28 cellular contexts compared by ENCODE assay signal in genomic region chr4:629916-630641, GRCh38. TPM values are rescaled to one million over a fixed set of nuclear protein-coding genes. Genes with fewer than 3 reads are reported as not detected.
DNase-seq lines count a peak whose midpoint lies in the region; ATAC-seq and TF ChIP-seq lines count a peak whose summit lies in the region.
"Had no signal": no experiment of that assay in that cellular context is flagged by ENCODE, and none has a peak within 500 bp of the region (broad histone marks: within the 10 kb centered on the region; RNA-seq: fewer than 3 reads in every experiment).

No MANE protein-coding gene starts in this region.

- H3K27me3 Mint-ChIP-seq in Caco-2 (ENCODE audit: insufficient read depth, unreplicated experiment), result no peaks in the 10 kb centered on the region
- no peaks in the 10 kb centered on the region for H3K27me3 Mint-ChIP-seq in endodermal cell (ENCODE audit: insufficient read depth)
- H3K27me3 Mint-ChIP-seq: activated CD8-positive, alpha-beta memory T cell treated with anti-CD3 and anti-CD28 coated beads, Interleukin-2, amount 10 ng/mL, durations not matched to agents 7 days and 5 days had no signal

- H2AFZ ChIP-seq in osteoblast (ENCODE audit: low read length), result no peak overlapping the region

- BruUV-seq in Caco-2 (replicated peaks; lab: Mats Ljungman, UMichigan), result no TSS peak

- H3K36me3 Mint-ChIP-seq in Caco-2 (ENCODE audit: insufficient read depth, unreplicated experiment) (peaks cover 5% of the 10 kb centered on the region), endodermal cell (ENCODE audit: low read depth) (no peaks in the 10 kb centered on the region)
- H3K36me3 Mint-ChIP-seq: activated CD8-positive, alpha-beta memory T cell treated with anti-CD3 and anti-CD28 coated beads, Interleukin-2, amount 10 ng/mL, durations not matched to agents 7 days and 5 days had no signal

- H3K9me3 Mint-ChIP-seq in Caco-2 (ENCODE audit: unreplicated experiment) (peaks cover 14% of the 10 kb centered on the region), endodermal cell (peaks cover 17% of the 10 kb centered on the region)

- H3K4me1 Mint-ChIP-seq in Caco-2 (ENCODE audit: low read depth, unreplicated experiment), result no peaks in the 10 kb centered on the region
- H3K4me1 Mint-ChIP-seq in endodermal cell, result no peaks in the 10 kb centered on the region
- H3K4me1 Mint-ChIP-seq: activated CD8-positive, alpha-beta memory T cell treated with anti-CD3 and anti-CD28 coated beads, Interleukin-2, amount 10 ng/mL, durations not matched to agents 7 days and 5 days had no signal

- no peak overlapping the region for H3K4me2 ChIP-seq in osteoblast (ENCODE audit: insufficient read depth, low read length)

- no peaks in the 10 kb centered on the region for H3K27me3 ChIP-seq in Caco-2 (replicated peaks; ENCODE audit: control insufficient read depth, insufficient read depth, low read length)
- no peaks in the 10 kb centered on the region for H3K27me3 ChIP-seq in endodermal cell (ENCODE audit: control insufficient read depth, insufficient read depth, low read length, poor library complexity, severe bottlenecking)
- no peaks in the 10 kb centered on the region for H3K27me3 ChIP-seq in osteoblast (ENCODE audit: insufficient read depth, low read length)
- H3K27me3 ChIP-seq: cardiac muscle cell had no signal

- intact Hi-C loops in Caco-2 (cut with micrococcal nuclease; ENCODE audit: unreplicated experiment), result no loop called here

- no peaks in the 10 kb centered on the region for H3K79me2 ChIP-seq in osteoblast (ENCODE audit: insufficient read depth, low read length)

- H3K9me3 ChIP-seq in Caco-2 (no peaks in the 10 kb centered on the region), endodermal cell (ENCODE audit: control insufficient read depth, low read length) (no peaks in the 10 kb centered on the region), osteoblast (ENCODE audit: low read depth, low read length) (no peaks in the 10 kb centered on the region)
- H3K9me3 ChIP-seq: thoracic aorta had no signal

- H3K27ac Mint-ChIP-seq in Caco-2 (ENCODE audit: unreplicated experiment), result peak overlapping the region; percentile 73
- H3K27ac Mint-ChIP-seq in endodermal cell, result no peak overlapping the region
- H3K27ac Mint-ChIP-seq: activated CD8-positive, alpha-beta memory T cell treated with anti-CD3 and anti-CD28 coated beads, Interleukin-2, amount 10 ng/mL, durations not matched to agents 7 days and 5 days; activated T-cell treated with anti-CD3 and anti-CD28 coated beads, Interleukin-2, amount 50 U/mL, for 72 hours had no signal

- H3K4me3 Mint-ChIP-seq in Caco-2 (ENCODE audit: unreplicated experiment) (no peak overlapping the region), endodermal cell (no peak overlapping the region)
- H3K4me3 Mint-ChIP-seq: activated CD8-positive, alpha-beta memory T cell treated with anti-CD3 and anti-CD28 coated beads, Interleukin-2, amount 10 ng/mL, durations not matched to agents 7 days and 5 days; activated T-cell treated with anti-CD3 and anti-CD28 coated beads, Interleukin-2, amount 50 U/mL, for 72 hours had no signal

- no peak for ATAC-seq in GM18517 (IDR thresholded peaks at IDR 0.05; ENCODE audit: unreplicated experiment)
- ATAC-seq: activated CD8-positive, alpha-beta memory T cell treated with anti-CD3 and anti-CD28 coated beads, Interleukin-2, amount 10 ng/mL, durations not matched to agents 7 days and 5 days; activated T-cell treated with anti-CD3 and anti-CD28 coated beads, Interleukin-2, amount 50 U/mL, for 72 hours; K562; stimulated activated naive CD8-positive, alpha-beta T cell treated with anti-CD3 and anti-CD28 coated beads, Interleukin-15, Interleukin-2, amounts not matched to agents 100 U/mL and 50 U/mL, for 24 hours had no signal

- H3K9ac ChIP-seq in endodermal cell (ENCODE audit: extremely low read depth, low read length, poor library complexity, severe bottlenecking), result no peak overlapping the region

- no peaks in the 10 kb centered on the region for H3K36me3 ChIP-seq in Caco-2 (ENCODE audit: control insufficient read depth, insufficient read depth, low read length)
- H3K36me3 ChIP-seq in endodermal cell (ENCODE audit: control insufficient read depth, insufficient read depth, low read length), result no peaks in the 10 kb centered on the region
- H3K36me3 ChIP-seq in osteoblast (ENCODE audit: insufficient read depth, low read length), result no peaks in the 10 kb centered on the region
- H3K36me3 ChIP-seq: cardiac muscle cell, thoracic aorta had no signal

- WGBS in endodermal cell (ENCODE audit: insufficient coverage in 1 of 2, insufficient read length in 1 of 2), 2 experiments, result 75 to 83% methylated on average over 18 to 20 of the region's 20 CpGs

- no peaks in the 10 kb centered on the region for H4K20me1 ChIP-seq in osteoblast (ENCODE audit: insufficient read depth, low read length)

- DNase-seq in Caco-2 (peak in 1 of 2 experiments; percentile 14), GM10266 (ENCODE audit: extremely low spot score) (peak; percentile 21), endodermal cell (peak; percentile 37), osteoblast (ENCODE audit: insufficient read length, low spot score, missing footprints) (peak; percentile 73), NCI-H524 treated with DMSO at 0.1 percent for 48 hours (lab: John Stamatoyannopoulos, UW) (no peak), GM10248 (ENCODE audit: extremely low spot score) (no peak)
- DNase-seq: activated CD4-positive, alpha-beta T cell treated with anti-CD3 and anti-CD28 coated beads, Interleukin-2, amount 50 U/mL, for 1 hour; activated CD8-positive, alpha-beta memory T cell treated with anti-CD3 and anti-CD28 coated beads, Interleukin-2, amount 10 ng/mL, durations not matched to agents 7 days and 5 days; activated naive CD4-positive, alpha-beta T cell treated with anti-CD3 and anti-CD28 coated beads, Interleukin-2, amount 50 U/mL, for 16 hours; activated T-cell treated with anti-CD3 and anti-CD28 coated beads, Interleukin-2, amount 50 U/mL, for 72 hours; amygdala; dermis blood vessel endothelial cell; GOT3; mammary epithelial cell; NCI-H526; stimulated activated naive CD8-positive, alpha-beta T cell treated with anti-CD3 and anti-CD28 coated beads, Interleukin-15, Interleukin-2, amounts not matched to agents 100 U/mL and 50 U/mL, for 24 hours had no signal

- peak overlapping the region; percentile 61 for H3K27ac ChIP-seq in endodermal cell (ENCODE audit: low read depth, low read length)
- H3K27ac ChIP-seq in osteoblast (ENCODE audit: low read depth, low read length), result no peak overlapping the region
- H3K27ac ChIP-seq: C4-2B, cardiac muscle cell, thoracic aorta had no signal

- CTCF ChIA-PET in Caco-2 (lab: Charles Lee) (no interaction called here), GM10248 (lab: Yijun Ruan, JAX) (no interaction called here)

- TF ChIP-seq CTCF in Caco-2 (IDR thresholded peaks at IDR 0.05; ENCODE audit: insufficient read depth in 1 of 2, low read depth in 1 of 2, low read length in 1 of 2, severe bottlenecking in 1 of 2, unreplicated experiment in 1 of 2) (no peak), GM10266 (IDR thresholded peaks at IDR 0.05; ENCODE audit: control insufficient read depth, insufficient read depth, low read depth, missing control alignments) (no peak), endodermal cell (conservative IDR thresholded peaks at IDR 0.05) (no peak), osteoblast (IDR thresholded peaks at IDR 0.05; ENCODE audit: extremely low read depth, low read depth, low read length) (no peak), GM10248 (IDR thresholded peaks at IDR 0.05; ENCODE audit: control extremely low read depth, extremely low read depth, low read depth, missing control alignments) (no peak)

- POLR2A ChIA-PET in Caco-2 (lab: Charles Lee) (no interaction called here), GM10248 (lab: Yijun Ruan, JAX) (no interaction called here)

- H3K4me1 ChIP-seq in Caco-2, result no peaks in the 10 kb centered on the region
- H3K4me1 ChIP-seq in endodermal cell (ENCODE audit: control insufficient read depth, insufficient read depth, low read length), result peaks cover under 1% of the 10 kb centered on the region
- no peaks in the 10 kb centered on the region for H3K4me1 ChIP-seq in osteoblast (ENCODE audit: insufficient read depth, low read length)

- H3K4me3 ChIP-seq in Caco-2 (ENCODE audit: low read depth, low read length) (no peak overlapping the region), endodermal cell (ENCODE audit: low read length) (no peak overlapping the region), osteoblast (ENCODE audit: insufficient read depth, low read length) (no peak overlapping the region)
- H3K4me3 ChIP-seq: cardiac muscle cell, K562, thoracic aorta had no signal

RNA-seq across cellular contexts. Expression of gene PDE6B, which starts 4.7 kb away (rescaled TPM):
- not detected in 2 replicates for total RNA-seq in Caco-2 (2022)
- total RNA-seq in endodermal cell, result 10 to 100 TPM; 12.4 to 14.6 TPM
- polyA plus RNA-seq in endodermal cell (2013, experiment 1 of 2), result 5.0 TPM
- polyA plus RNA-seq in endodermal cell (2013, experiment 2 of 2), result 2.4 TPM
- not detected in 2 replicates for total RNA-seq in osteoblast
- total RNA-seq: HT-29, K562, MCF 10A, RPMI7951 had no signal
- polyA plus RNA-seq: fibroblast of lung, mammary epithelial cell had no signal

RNA-seq across cellular contexts. Expression of gene ATP5ME, which starts 44.0 kb away (rescaled TPM):
- total RNA-seq in Caco-2 (2022), result 244 and 257 TPM in 2 replicates
- 100 to 1,000 TPM; 407 to 456 TPM for total RNA-seq in endodermal cell
- polyA plus RNA-seq in endodermal cell (2013, experiment 1 of 2), result 299 TPM
- 303 TPM for polyA plus RNA-seq in endodermal cell (2013, experiment 2 of 2)
- 60.8 and 70.4 TPM in 2 replicates for total RNA-seq in osteoblast

RNA-seq across cellular contexts. Expression of gene MYL5, which starts 44.3 kb away (rescaled TPM):
- total RNA-seq in Caco-2 (2022) (17.1 and 21.8 TPM in 2 replicates), endodermal cell (10 to 100 TPM; 20.0 to 23.4 TPM), osteoblast (17.7 and 22.8 TPM in 2 replicates)
- polyA plus RNA-seq in endodermal cell (2013, experiment 1 of 2), result 8.7 TPM
- polyA plus RNA-seq in endodermal cell (2013, experiment 2 of 2), result 6.1 TPM

RNA-seq across cellular contexts. Expression of gene TMEM271, which starts 54.0 kb away (rescaled TPM):
- total RNA-seq in Caco-2 (2022) (not detected in 2 replicates), endodermal cell (not detected), osteoblast (not detected in 2 replicates)
- polyA plus RNA-seq in endodermal cell (2013, experiment 1 of 2), result not detected
- polyA plus RNA-seq in endodermal cell (2013, experiment 2 of 2), result not detected
- total RNA-seq: activated CD8-positive, alpha-beta memory T cell treated with anti-CD3 and anti-CD28 coated beads, Interleukin-2, amount 10 ng/mL, durations not matched to agents 7 days and 5 days; activated T-cell treated with anti-CD3 and anti-CD28 coated beads, Interleukin-2, amount 50 U/mL, for 72 hours; cardiac muscle cell; dermis blood vessel endothelial cell; fibroblast of lung; HT-29; K562; kidney epithelial cell; mammary epithelial cell; MCF 10A; renal cortical epithelial cell; RPMI7951; T-helper 2 cell treated with Interferon-gamma antibody and Interleukin-4, amounts not matched to agents 100 ng/mL and 5 ng/mL, for 36 hours; thoracic aorta had no signal
- polyA plus RNA-seq: cardiac muscle cell, fibroblast of lung, K562, mammary epithelial cell had no signal

RNA-seq across cellular contexts. Expression of gene SLC49A3, which starts 58.9 kb away (rescaled TPM):
- total RNA-seq in Caco-2 (2022) (0.20 TPM in 1 of 2 replicates, not detected in the other), endodermal cell (10 to 100 TPM; 15.1 to 16.4 TPM), osteoblast (11.6 and 13.6 TPM in 2 replicates)
- 2.0 TPM for polyA plus RNA-seq in endodermal cell (2013, experiment 1 of 2)
- polyA plus RNA-seq in endodermal cell (2013, experiment 2 of 2), result 1.0 TPM
- total RNA-seq: MCF 10A, RPMI7951 had no signal
- polyA plus RNA-seq: mammary epithelial cell had no signal

Comparison
In these comparisons a context has a peak if more than half of its experiments do, and no peak if none do; other contexts are left out.
1. DNase-seq: peak in GM10266 (single experiment), endodermal cell (single experiment) and osteoblast (single experiment); none in NCI-H524 treated with DMSO at 0.1 percent for 48 hours (single experiment) and GM10248 (single experiment).
2. RNA of gene PDE6B, which starts 4.7 kb away (total RNA-seq): 12.4 to 14.6 TPM in endodermal cell; not detected in Caco-2 and not detected in osteoblast; every median in the first group is over 10 times any median in the second.